In the genomic region with DNA sequence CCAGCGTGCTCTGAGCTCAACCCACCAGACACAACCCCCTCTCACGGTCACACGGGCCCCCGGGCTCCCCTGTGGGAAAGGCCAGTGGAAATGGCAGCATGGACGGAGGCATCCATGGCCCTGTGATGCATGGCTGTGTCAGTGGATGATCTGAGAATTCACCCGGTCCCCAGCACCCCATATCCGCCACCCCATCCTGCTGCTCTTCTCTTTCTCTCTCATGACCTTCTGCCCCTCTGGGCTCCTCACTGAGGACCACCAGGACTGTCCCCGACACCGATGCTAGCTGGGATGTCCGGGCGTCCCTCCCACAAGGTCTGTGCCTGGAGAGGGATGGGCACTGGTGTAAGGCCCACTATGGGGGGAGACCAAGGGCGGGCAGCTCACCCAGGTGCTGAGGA, we compare ENCODE assay signal across 23 cellular contexts.
A peak's percentile ranks its signal among the peaks of the same experiment; 100 is the strongest.
DNase-seq lines count a peak whose midpoint lies in the region; ATAC-seq, FAIRE-seq and TF ChIP-seq lines count a peak whose summit lies in the region.
"Had no signal": no experiment of that assay in that cellular context is flagged by ENCODE, and none has a peak within 500 bp of the region (broad histone marks: within the 10 kb centered on the region; RNA-seq: fewer than 3 reads in every experiment).

No MANE protein-coding gene starts in this region.

- no CpG with 5 or more reads among the region's 12 CpGs for WGBS in mesendoderm (ENCODE audit: extremely low coverage, insufficient coverage, low lambda C conversion rate)

- H3K9me3 Mint-ChIP-seq in stimulated activated naive CD8-positive, alpha-beta T cell treated with anti-CD3 and anti-CD28 coated beads, Interleukin-15, amount 100 ng/mL, for 72 hours: no peaks in the 10 kb centered on the region
- peaks cover 15% of the 10 kb centered on the region for H3K9me3 Mint-ChIP-seq in WTC11
- H3K9me3 Mint-ChIP-seq: CD4-positive, alpha-beta T cell had no signal

- no peak overlapping the region for H3K27ac ChIP-seq in mesendoderm (ENCODE audit: low read depth, low read length)
- H3K27ac ChIP-seq: BLaER1 treated with 17β-estradiol and CSF1 and Interleukin-3, amounts not matched to agents 10 nM and 100 nM; PC-9 had no signal

- POLR2A ChIA-PET in WTC11 (lab: Charles Lee): no interaction called here

- H3K4me3 ChIP-seq in mesendoderm (ENCODE audit: low read length): no peak overlapping the region
- H3K4me3 ChIP-seq: BLaER1 treated with 17β-estradiol and CSF1 and Interleukin-3, amounts not matched to agents 10 nM and 100 nM; PC-9 had no signal

- no peaks in the 10 kb centered on the region for H3K79me2 ChIP-seq in mesendoderm (ENCODE audit: control insufficient read depth, insufficient read depth, low read length)

- H3K4me2 ChIP-seq in mesendoderm (ENCODE audit: low read length): no peak overlapping the region
- H3K4me2 ChIP-seq: PC-9 had no signal

- peak overlapping the region; percentile 10 for H3K56ac ChIP-seq in mesendoderm (ENCODE audit: low read length)

- H4K5ac ChIP-seq in mesendoderm (ENCODE audit: low read length): no peak overlapping the region

- H2BK5ac ChIP-seq in mesendoderm (ENCODE audit: low read length): no peak overlapping the region

- CTCF ChIA-PET in WTC11 (lab: Charles Lee): no interaction called here

- no peak overlapping the region for H3K4ac ChIP-seq in mesendoderm (ENCODE audit: low read depth, low read length)

- no peak for FAIRE-seq in GM19239 (lab: Jason Lieb, UNC)

- H3K27ac Mint-ChIP-seq in stimulated activated naive CD8-positive, alpha-beta T cell treated with anti-CD3 and anti-CD28 coated beads, Interleukin-15, amount 100 ng/mL, for 72 hours: no peak overlapping the region
- peak overlapping the region; percentile 74; the same call in 1 of the 2 replicates for H3K27ac Mint-ChIP-seq in WTC11
- H3K27ac Mint-ChIP-seq: CD4-positive, alpha-beta T cell had no signal

- no peaks in the 10 kb centered on the region for H3K36me3 ChIP-seq in mesendoderm (ENCODE audit: control insufficient read depth, insufficient read depth, low read length)
- H3K36me3 ChIP-seq: BLaER1 treated with 17β-estradiol and CSF1 and Interleukin-3, amounts not matched to agents 10 nM and 100 nM had no signal

- H2AK5ac ChIP-seq in mesendoderm (ENCODE audit: low read length): no peak overlapping the region

- no peak for DNase-seq in stimulated activated naive CD8-positive, alpha-beta T cell treated with anti-CD3 and anti-CD28 coated beads, Interleukin-15, amount 100 ng/mL, for 72 hours
- DNase-seq in stimulated activated naive CD8-positive, alpha-beta T cell treated with anti-CD3 and anti-CD28 coated beads, Interleukin-15, Interleukin-2, amounts not matched to agents 100 U/mL and 50 U/mL, for 24 hours: no peak
- DNase-seq in WTC11 (ENCODE audit: low spot score) (no peak), mesendoderm (no peak), GM19239 (ENCODE audit: insufficient read length, low spot score) (no peak), SW 1271 (lab: John Stamatoyannopoulos, UW) (no peak)
- DNase-seq: CD4-positive, alpha-beta T cell; GOT3; HCEC 1CT; Kasumi-1; MV-4-11; NCI-H1105; NCI-H1436 treated with DMSO at 0.1 percent for 48 hours; NCI-H187 treated with DMSO at 0.1 percent for 48 hours; NCI-H2171 treated with DMSO at 0.1 percent for 48 hours; NCI-H345; NCI-H524 treated with DMSO at 0.1 percent for 48 hours; NCI-H774; PC-9; SHP77 had no signal

- ATAC-seq in stimulated activated naive CD8-positive, alpha-beta T cell treated with anti-CD3 and anti-CD28 coated beads, Interleukin-15, amount 100 ng/mL, for 72 hours: peak; percentile 33
- no peak for ATAC-seq in stimulated activated naive CD8-positive, alpha-beta T cell treated with anti-CD3 and anti-CD28 coated beads, Interleukin-15, Interleukin-2, amounts not matched to agents 100 U/mL and 50 U/mL, for 24 hours
- ATAC-seq in WTC11 (no peak), GM18858 (IDR thresholded peaks at IDR 0.05; ENCODE audit: unreplicated experiment) (no peak)

- peaks cover 10% of the 10 kb centered on the region for H3K27me3 Mint-ChIP-seq in stimulated activated naive CD8-positive, alpha-beta T cell treated with anti-CD3 and anti-CD28 coated beads, Interleukin-15, amount 100 ng/mL, for 72 hours
- peaks cover 5% of the 10 kb centered on the region; the same call in 1 of the 2 replicates for H3K27me3 Mint-ChIP-seq in WTC11 (ENCODE audit: low read depth)
- H3K27me3 Mint-ChIP-seq: CD4-positive, alpha-beta T cell had no signal

- H4K8ac ChIP-seq in mesendoderm (ENCODE audit: low read depth, low read length): no peak overlapping the region

- no peak for TF ChIP-seq CTCF in WTC11 (IDR thresholded peaks at IDR 0.05)

- H3K18ac ChIP-seq in mesendoderm (ENCODE audit: low read length): no peak overlapping the region

- H3K27me3 ChIP-seq in mesendoderm (ENCODE audit: insufficient read depth, low read length, poor library complexity): no peaks in the 10 kb centered on the region
- H3K27me3 ChIP-seq: BLaER1 treated with 17β-estradiol and CSF1 and Interleukin-3, amounts not matched to agents 10 nM and 100 nM had no signal

- no peak overlapping the region for H3K23ac ChIP-seq in mesendoderm (ENCODE audit: low read length)

- H3K4me3 Mint-ChIP-seq in stimulated activated naive CD8-positive, alpha-beta T cell treated with anti-CD3 and anti-CD28 coated beads, Interleukin-15, amount 100 ng/mL, for 72 hours: no peak overlapping the region
- no peak overlapping the region for H3K4me3 Mint-ChIP-seq in WTC11
- H3K4me3 Mint-ChIP-seq: CD4-positive, alpha-beta T cell; IgD-negative memory B cell had no signal

- H3K9ac ChIP-seq in mesendoderm (ENCODE audit: low read length): no peak overlapping the region
- H3K9ac ChIP-seq: BLaER1 treated with 17β-estradiol and CSF1 and Interleukin-3, amounts not matched to agents 10 nM and 100 nM had no signal

- peaks cover 11% of the 10 kb centered on the region for H3K36me3 Mint-ChIP-seq in WTC11
- H3K36me3 Mint-ChIP-seq: IgD-negative memory B cell had no signal

- no peak overlapping the region for H2BK120ac ChIP-seq in mesendoderm (ENCODE audit: low read depth, low read length)

- peaks cover 31% of the 10 kb centered on the region for H3K4me1 Mint-ChIP-seq in stimulated activated naive CD8-positive, alpha-beta T cell treated with anti-CD3 and anti-CD28 coated beads, Interleukin-15, amount 100 ng/mL, for 72 hours
- peaks cover 28% of the 10 kb centered on the region for H3K4me1 Mint-ChIP-seq in WTC11

- no peak overlapping the region for H2BK15ac ChIP-seq in mesendoderm (replicated peaks; ENCODE audit: low read depth)

- H3K4me1 ChIP-seq in mesendoderm (ENCODE audit: control insufficient read depth, low read depth, low read length): no peaks in the 10 kb centered on the region

- no peaks in the 10 kb centered on the region for H3K79me1 ChIP-seq in mesendoderm (ENCODE audit: low read length)

TF ChIP-seq in WTC11, 78 proteins besides CTCF, POLR2A, EP300 and RAD21:
- TF ChIP-seq GRHL2 (CRISPR knock-in tag; IDR thresholded peaks at IDR 0.05; ENCODE audit: insufficient replicate concordance, severe bottlenecking) (no peak), SOX15 (CRISPR knock-in tag; IDR thresholded peaks at IDR 0.05) (no peak), ELF4 (CRISPR knock-in tag; IDR thresholded peaks at IDR 0.05; ENCODE audit: low read depth) (no peak), ZNF317 (CRISPR knock-in tag; IDR thresholded peaks at IDR 0.05; ENCODE audit: borderline replicate concordance, low read depth) (no peak)
- TF ChIP-seq, protein P1, sequence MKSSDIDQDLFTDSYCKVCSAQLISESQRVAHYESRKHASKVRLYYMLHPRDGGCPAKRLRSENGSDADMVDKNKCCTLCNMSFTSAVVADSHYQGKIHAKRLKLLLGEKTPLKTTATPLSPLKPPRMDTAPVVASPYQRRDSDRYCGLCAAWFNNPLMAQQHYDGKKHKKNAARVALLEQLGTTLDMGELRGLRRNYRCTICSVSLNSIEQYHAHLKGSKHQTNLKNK (CRISPR knock-in tag; IDR thresholded peaks at IDR 0.05): no peak
- TF ChIP-seq, protein P2, sequence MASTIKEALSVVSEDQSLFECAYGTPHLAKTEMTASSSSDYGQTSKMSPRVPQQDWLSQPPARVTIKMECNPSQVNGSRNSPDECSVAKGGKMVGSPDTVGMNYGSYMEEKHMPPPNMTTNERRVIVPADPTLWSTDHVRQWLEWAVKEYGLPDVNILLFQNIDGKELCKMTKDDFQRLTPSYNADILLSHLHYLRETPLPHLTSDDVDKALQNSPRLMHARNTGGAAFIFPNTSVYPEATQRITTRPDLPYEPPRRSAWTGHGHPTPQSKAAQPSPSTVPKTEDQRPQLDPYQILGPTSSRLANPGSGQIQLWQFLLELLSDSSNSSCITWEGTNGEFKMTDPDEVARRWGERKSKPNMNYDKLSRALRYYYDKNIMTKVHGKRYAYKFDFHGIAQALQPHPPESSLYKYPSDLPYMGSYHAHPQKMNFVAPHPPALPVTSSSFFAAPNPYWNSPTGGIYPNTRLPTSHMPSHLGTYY (CRISPR knock-in tag; IDR thresholded peaks at IDR 0.05): no peak
